Comparison of ENCODE assay signal across 11 cellular contexts in genomic region chr7:75773958-75774357, GRCh38. TPM values are rescaled to one million over a fixed set of nuclear protein-coding genes. Genes with fewer than 3 reads are reported as not detected.
"Had no signal": no experiment of that assay in that cellular context is flagged by ENCODE, and none has a peak within 500 bp of the region (broad histone marks: within the 10 kb centered on the region; RNA-seq: fewer than 3 reads in every experiment).

No MANE protein-coding gene starts in this region.

RNA-seq across cellular contexts. Expression of gene CCL26, which starts 1.9 kb away (rescaled TPM):
- total RNA-seq: activated CD4-positive, alpha-beta memory T cell treated with anti-CD3 and anti-CD28 coated beads, Interleukin-2, amount 10 ng/mL, durations not matched to agents 7 days and 5 days; activated CD4-positive, alpha-beta T cell treated with anti-CD3 and anti-CD28 coated beads, Interleukin-2, amount 10 ng/mL, durations not matched to agents 7 days and 5 days; activated naive CD4-positive, alpha-beta T cell treated with anti-CD3 and anti-CD28 coated beads, Interleukin-2, amount 50 U/mL, for 72 hours; activated naive CD8-positive, alpha-beta T cell treated with anti-CD3 and anti-CD28 coated beads, Interleukin-2, amount 10 ng/mL, durations not matched to agents 7 days and 5 days; astrocyte; cardiac muscle cell; foreskin keratinocyte; gastrocnemius medialis; T-helper 17 cell had no signal
- polyA plus RNA-seq: cardiac muscle cell, foreskin keratinocyte had no signal

RNA-seq across cellular contexts. Expression of gene CCL24, which starts 39.6 kb away (rescaled TPM):
- total RNA-seq: activated CD4-positive, alpha-beta memory T cell treated with anti-CD3 and anti-CD28 coated beads, Interleukin-2, amount 10 ng/mL, durations not matched to agents 7 days and 5 days; activated CD4-positive, alpha-beta T cell treated with anti-CD3 and anti-CD28 coated beads, Interleukin-2, amount 10 ng/mL, durations not matched to agents 7 days and 5 days; activated naive CD4-positive, alpha-beta T cell treated with anti-CD3 and anti-CD28 coated beads, Interleukin-2, amount 50 U/mL, for 72 hours; activated naive CD8-positive, alpha-beta T cell treated with anti-CD3 and anti-CD28 coated beads, Interleukin-2, amount 10 ng/mL, durations not matched to agents 7 days and 5 days; astrocyte; cardiac muscle cell; dorsolateral prefrontal cortex; endodermal cell; foreskin keratinocyte; gastrocnemius medialis; T-helper 17 cell had no signal
- polyA plus RNA-seq: cardiac muscle cell, foreskin keratinocyte had no signal
